In the genomic region with DNA sequence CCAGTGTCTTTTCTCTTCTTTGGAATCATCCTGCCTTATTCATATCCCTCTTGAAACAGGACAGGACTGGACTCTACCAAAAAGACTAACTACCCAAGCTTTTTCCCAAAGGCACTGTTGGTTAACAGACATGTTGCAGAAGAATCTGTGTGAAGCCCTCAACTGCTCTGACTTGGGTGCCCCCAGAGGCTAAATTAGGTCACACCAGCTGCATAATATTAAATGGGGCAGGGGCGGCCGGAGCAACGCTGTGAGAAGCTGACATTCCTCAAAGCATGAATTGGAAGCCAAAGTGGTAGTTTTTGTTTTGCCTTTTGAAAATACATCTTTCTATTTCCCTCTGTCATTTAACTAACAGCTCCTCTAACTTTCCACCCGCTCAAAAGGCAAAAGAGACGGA, we compare ENCODE assay signal across 11 cellular contexts.
DNase-seq lines count a peak whose midpoint lies in the region; ATAC-seq and TF ChIP-seq lines count a peak whose summit lies in the region.
"Had no signal": no experiment of that assay in that cellular context is flagged by ENCODE, and none has a peak within 500 bp of the region (broad histone marks: within the 10 kb centered on the region; RNA-seq: fewer than 3 reads in every experiment).

No MANE protein-coding gene starts in this region.

- in situ Hi-C loops in transverse colon (cut with MboI; ENCODE audit: low pct_ligation_motif_present in 1 of 4, low pct_unique_long_range_greater_than_20kb in 1 of 4, low sequenced_read_pairs in 3 of 4), result no loop called here

- 34% methylated on average over 5 of the region's 5 CpGs for WGBS in mesenchymal stem cell
- 71 to 77% methylated on average over 5 of the region's 5 CpGs for WGBS in transverse colon (ENCODE audit: low coverage in 1 of 2), 2 donors

- no peak overlapping the region for H4K91ac ChIP-seq in mesenchymal stem cell (ENCODE audit: low read length)

- TF ChIP-seq POLR2A in transverse colon (IDR thresholded peaks at IDR 0.05), result no peak

- H4K8ac ChIP-seq in mesenchymal stem cell (ENCODE audit: low read length), result no peak overlapping the region

- peak overlapping the region in 1 of 2 experiments; percentile 60 for H3K4me3 ChIP-seq in mesenchymal stem cell (ENCODE audit: insufficient read depth in 1 of 2, low read depth in 1 of 2, low read length in 2 of 2)
- H3K4me3 ChIP-seq in transverse colon, result no peak overlapping the region

- H3K27ac ChIP-seq in mesenchymal stem cell (ENCODE audit: low read length, poor library complexity, severe bottlenecking) (peak overlapping the region; percentile 41), transverse colon (no peak overlapping the region)

- H2AFZ ChIP-seq in mesenchymal stem cell (ENCODE audit: low read depth, low read length), result no peak overlapping the region

- H2BK5ac ChIP-seq in mesenchymal stem cell (ENCODE audit: low read depth, low read length, poor library complexity, severe bottlenecking), result no peak overlapping the region

- H3K36me3 ChIP-seq in mesenchymal stem cell (ENCODE audit: control insufficient read depth in 1 of 2, insufficient read depth in 2 of 2, low read depth in 1 of 2, low read length in 2 of 2) (no peaks in the 10 kb centered on the region), transverse colon (no peaks in the 10 kb centered on the region)

- H3K4me2 ChIP-seq in mesenchymal stem cell (ENCODE audit: low read length, poor library complexity, severe bottlenecking), result peak overlapping the region; percentile 49

- H3K18ac ChIP-seq in mesenchymal stem cell (ENCODE audit: low read depth in 1 of 2, low read length in 2 of 2), result no peak overlapping the region

- no peak overlapping the region for H2BK120ac ChIP-seq in mesenchymal stem cell (ENCODE audit: low read depth, low read length)

- no peaks in the 10 kb centered on the region for H3K27me3 ChIP-seq in mesenchymal stem cell (ENCODE audit: control insufficient read depth in 1 of 2, insufficient read depth in 1 of 2, low read length in 2 of 2)
- no peaks in the 10 kb centered on the region for H3K27me3 ChIP-seq in transverse colon

- peaks cover 2% of the 10 kb centered on the region for H3K4me1 ChIP-seq in mesenchymal stem cell (ENCODE audit: control insufficient read depth, insufficient read depth, low read depth, low read length)
- peaks cover 0 to 11% (median 2%) of the 10 kb centered on the region in 4 donors for H3K4me1 ChIP-seq in transverse colon

- H3K9ac ChIP-seq in mesenchymal stem cell (ENCODE audit: low read length), result peak overlapping the region; percentile 54

- H2AK5ac ChIP-seq in mesenchymal stem cell (ENCODE audit: low read length, severe bottlenecking), result no peak overlapping the region

- no peaks in the 10 kb centered on the region for H3K9me3 ChIP-seq in mesenchymal stem cell (ENCODE audit: control insufficient read depth, low read length)
- no peaks in the 10 kb centered on the region for H3K9me3 ChIP-seq in transverse colon

- no peak overlapping the region for H3K4ac ChIP-seq in mesenchymal stem cell (ENCODE audit: low read depth in 1 of 2, low read length in 2 of 2)

- TF ChIP-seq CTCF in transverse colon (IDR thresholded peaks at IDR 0.05), result no peak

- H3K79me1 ChIP-seq in mesenchymal stem cell (replicated peaks; ENCODE audit: low read length, poor library complexity, severe bottlenecking), result peaks cover 3% of the 10 kb centered on the region

- no peak overlapping the region for H3K14ac ChIP-seq in mesenchymal stem cell (ENCODE audit: low read length in 2 of 2)

- intact Hi-C loops in transverse colon (cut with DNase I; ENCODE audit: low total_unique reads), result loop anchor here (10.0 kb wide), 1 partner anchor 198 kb away; no protein-coding TSS in a partner anchor

- ATAC-seq in HG02938 (IDR thresholded peaks at IDR 0.05; ENCODE audit: unreplicated experiment), result no peak
- ATAC-seq: stimulated activated effector memory CD8-positive, alpha-beta T cell treated with anti-CD3 and anti-CD28 coated beads, Interleukin-12 subunit alpha, Interleukin-12 subunit beta, amount 100 ng/mL, for 72 hours had no signal

- H3K23ac ChIP-seq in mesenchymal stem cell (ENCODE audit: low read length in 2 of 2), result no peak overlapping the region

- H2BK15ac ChIP-seq in mesenchymal stem cell (ENCODE audit: low read depth, poor library complexity, severe bottlenecking), result no peak overlapping the region

- DNase-seq in Ammon's horn (ENCODE audit: low spot score), result peak; percentile 44
- peak; percentile 37 for DNase-seq in LHCN-M2 (ENCODE audit: low read depth)
- DNase-seq in dermis blood vessel endothelial cell, result peak; percentile 7
- DNase-seq in mesenchymal stem cell, result peak; percentile 29
- no peak for DNase-seq in GM03348 (ENCODE audit: low spot score)
- DNase-seq in transverse colon, result no peak
- no peak for DNase-seq in UCSD-AML1 (lab: John Stamatoyannopoulos, UW; ENCODE audit: unreplicated experiment)
- DNase-seq: DMS153, GOT3 had no signal

- no peak for TF ChIP-seq EP300 in transverse colon (IDR thresholded peaks at IDR 0.05; ENCODE audit: low read depth)

- H2BK12ac ChIP-seq in mesenchymal stem cell (ENCODE audit: low read length in 2 of 2), result no peak overlapping the region

Comparison
In these comparisons a context has a peak if more than half of its experiments do, and no peak if none do; other contexts are left out.
1. DNase-seq: peak in Ammon's horn (single experiment), LHCN-M2 (single experiment), dermis blood vessel endothelial cell (single experiment) and mesenchymal stem cell (single experiment); none in GM03348 (single experiment), transverse colon (single experiment) and UCSD-AML1 (single experiment).